2 cellular contexts compared by ENCODE assay signal in the genomic region with DNA sequence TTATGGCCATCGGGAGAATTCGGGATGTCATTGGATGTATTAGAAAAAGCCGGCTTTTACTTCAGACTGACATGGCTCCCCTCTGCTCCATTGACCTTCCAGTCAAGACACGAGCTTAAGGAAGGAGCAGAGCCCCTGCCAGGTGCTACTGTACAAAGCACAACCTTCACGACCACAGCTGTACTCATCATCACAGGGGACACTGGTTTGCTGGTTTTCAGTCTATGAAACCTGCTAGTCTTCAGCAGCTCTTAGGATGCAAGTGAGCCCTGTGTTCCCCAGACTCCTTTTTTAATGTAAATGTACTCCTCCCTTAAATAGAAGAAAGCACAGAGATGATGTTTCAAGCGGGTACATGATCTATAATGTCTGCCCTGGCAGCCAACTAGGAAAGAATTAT.
TF ChIP-seq lines count a peak whose summit lies in the region.

No MANE protein-coding gene starts in this region.

TF ChIP-seq in GM23338, 12 proteins besides CTCF, POLR2A, EP300 and RAD21:
- TF ChIP-seq CREB1 (CRISPR knock-in tag; IDR thresholded peaks at IDR 0.05; ENCODE audit: low read depth) (no peak), EZH2 (IDR thresholded peaks at IDR 0.05; ENCODE audit: low read depth, unreplicated experiment) (no peak), JUNB (IDR thresholded peaks at IDR 0.05; ENCODE audit: unreplicated experiment) (no peak), STAT1 (IDR thresholded peaks at IDR 0.05; ENCODE audit: unreplicated experiment) (no peak)
- TF ChIP-seq, protein P1, sequence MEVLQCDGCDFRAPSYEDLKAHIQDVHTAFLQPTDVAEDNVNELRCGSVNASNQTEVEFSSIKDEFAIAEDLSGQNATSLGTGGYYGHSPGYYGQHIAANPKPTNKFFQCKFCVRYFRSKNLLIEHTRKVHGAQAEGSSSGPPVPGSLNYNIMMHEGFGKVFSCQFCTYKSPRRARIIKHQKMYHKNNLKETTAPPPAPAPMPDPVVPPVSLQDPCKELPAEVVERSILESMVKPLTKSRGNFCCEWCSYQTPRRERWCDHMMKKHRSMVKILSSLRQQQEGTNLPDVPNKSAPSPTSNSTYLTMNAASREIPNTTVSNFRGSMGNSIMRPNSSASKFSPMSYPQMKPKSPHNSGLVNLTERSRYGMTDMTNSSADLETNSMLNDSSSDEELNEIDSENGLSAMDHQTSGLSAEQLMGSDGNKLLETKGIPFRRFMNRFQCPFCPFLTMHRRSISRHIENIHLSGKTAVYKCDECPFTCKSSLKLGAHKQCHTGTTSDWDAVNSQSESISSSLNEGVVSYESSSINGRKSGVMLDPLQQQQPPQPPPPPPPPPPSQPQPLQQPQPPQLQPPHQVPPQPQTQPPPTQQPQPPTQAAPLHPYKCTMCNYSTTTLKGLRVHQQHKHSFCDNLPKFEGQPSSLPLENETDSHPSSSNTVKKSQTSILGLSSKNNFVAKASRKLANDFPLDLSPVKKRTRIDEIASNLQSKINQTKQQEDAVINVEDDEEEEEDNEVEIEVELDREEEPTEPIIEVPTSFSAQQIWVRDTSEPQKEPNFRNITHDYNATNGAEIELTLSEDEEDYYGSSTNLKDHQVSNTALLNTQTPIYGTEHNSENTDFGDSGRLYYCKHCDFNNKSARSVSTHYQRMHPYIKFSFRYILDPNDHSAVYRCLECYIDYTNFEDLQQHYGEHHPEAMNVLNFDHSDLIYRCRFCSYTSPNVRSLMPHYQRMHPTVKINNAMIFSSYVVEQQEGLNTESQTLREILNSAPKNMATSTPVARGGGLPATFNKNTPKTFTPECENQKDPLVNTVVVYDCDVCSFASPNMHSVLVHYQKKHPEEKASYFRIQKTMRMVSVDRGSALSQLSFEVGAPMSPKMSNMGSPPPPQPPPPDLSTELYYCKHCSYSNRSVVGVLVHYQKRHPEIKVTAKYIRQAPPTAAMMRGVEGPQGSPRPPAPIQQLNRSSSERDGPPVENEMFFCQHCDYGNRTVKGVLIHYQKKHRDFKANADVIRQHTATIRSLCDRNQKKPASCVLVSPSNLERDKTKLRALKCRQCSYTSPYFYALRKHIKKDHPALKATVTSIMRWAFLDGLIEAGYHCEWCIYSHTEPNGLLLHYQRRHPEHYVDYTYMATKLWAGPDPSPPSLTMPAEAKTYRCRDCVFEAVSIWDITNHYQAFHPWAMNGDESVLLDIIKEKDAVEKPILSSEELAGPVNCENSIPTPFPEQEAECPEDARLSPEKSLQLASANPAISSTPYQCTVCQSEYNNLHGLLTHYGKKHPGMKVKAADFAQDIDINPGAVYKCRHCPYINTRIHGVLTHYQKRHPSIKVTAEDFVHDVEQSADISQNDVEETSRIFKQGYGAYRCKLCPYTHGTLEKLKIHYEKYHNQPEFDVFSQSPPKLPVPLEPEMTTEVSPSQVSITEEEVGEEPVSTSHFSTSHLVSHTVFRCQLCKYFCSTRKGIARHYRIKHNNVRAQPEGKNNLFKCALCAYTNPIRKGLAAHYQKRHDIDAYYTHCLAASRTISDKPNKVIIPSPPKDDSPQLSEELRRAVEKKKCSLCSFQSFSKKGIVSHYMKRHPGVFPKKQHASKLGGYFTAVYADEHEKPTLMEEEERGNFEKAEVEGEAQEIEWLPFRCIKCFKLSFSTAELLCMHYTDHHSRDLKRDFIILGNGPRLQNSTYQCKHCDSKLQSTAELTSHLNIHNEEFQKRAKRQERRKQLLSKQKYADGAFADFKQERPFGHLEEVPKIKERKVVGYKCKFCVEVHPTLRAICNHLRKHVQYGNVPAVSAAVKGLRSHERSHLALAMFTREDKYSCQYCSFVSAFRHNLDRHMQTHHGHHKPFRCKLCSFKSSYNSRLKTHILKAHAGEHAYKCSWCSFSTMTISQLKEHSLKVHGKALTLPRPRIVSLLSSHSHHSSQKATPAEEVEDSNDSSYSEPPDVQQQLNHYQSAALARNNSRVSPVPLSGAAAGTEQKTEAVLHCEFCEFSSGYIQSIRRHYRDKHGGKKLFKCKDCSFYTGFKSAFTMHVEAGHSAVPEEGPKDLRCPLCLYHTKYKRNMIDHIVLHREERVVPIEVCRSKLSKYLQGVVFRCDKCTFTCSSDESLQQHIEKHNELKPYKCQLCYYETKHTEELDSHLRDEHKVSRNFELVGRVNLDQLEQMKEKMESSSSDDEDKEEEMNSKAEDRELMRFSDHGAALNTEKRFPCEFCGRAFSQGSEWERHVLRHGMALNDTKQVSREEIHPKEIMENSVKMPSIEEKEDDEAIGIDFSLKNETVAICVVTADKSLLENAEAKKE (CRISPR knock-in tag; IDR thresholded peaks at IDR 0.05) = no peak

TF ChIP-seq in K562, 482 proteins besides CTCF, POLR2A, EP300 and RAD21:
- TF ChIP-seq NFRKB (IDR thresholded peaks at IDR 0.05; ENCODE audit: low read depth) (no peak), SLC30A9 (CRISPR knock-in tag; IDR thresholded peaks at IDR 0.05) (no peak), FOXK1 (CRISPR knock-in tag; IDR thresholded peaks at IDR 0.05; ENCODE audit: borderline replicate concordance) (no peak), HOXB6 (CRISPR knock-in tag; IDR thresholded peaks at IDR 0.05; ENCODE audit: borderline replicate concordance) (no peak), PRMT5 (CRISPR knock-in tag; IDR thresholded peaks at IDR 0.05) (no peak), PYGO2 (tag; IDR thresholded peaks at IDR 0.05) (no peak), ESRRA (IDR thresholded peaks at IDR 0.05; ENCODE audit: borderline replicate concordance, low read depth) (no peak), ZNF507 (tag; conservative IDR thresholded peaks at IDR 0.05) (no peak), ZNF23 (CRISPR knock-in tag; IDR thresholded peaks at IDR 0.05) (no peak), PHTF2 (CRISPR knock-in tag; IDR thresholded peaks at IDR 0.05) (no peak), JUN (IDR thresholded peaks at IDR 0.05; ENCODE audit: borderline replicate concordance, low read depth, low read length) (no peak), JUN (CRISPR knock-in tag; IDR thresholded peaks at IDR 0.05; ENCODE audit: borderline replicate concordance) (no peak), GTF2A2 (tag; IDR thresholded peaks at IDR 0.05) (no peak)
- TF ChIP-seq, protein P2, sequence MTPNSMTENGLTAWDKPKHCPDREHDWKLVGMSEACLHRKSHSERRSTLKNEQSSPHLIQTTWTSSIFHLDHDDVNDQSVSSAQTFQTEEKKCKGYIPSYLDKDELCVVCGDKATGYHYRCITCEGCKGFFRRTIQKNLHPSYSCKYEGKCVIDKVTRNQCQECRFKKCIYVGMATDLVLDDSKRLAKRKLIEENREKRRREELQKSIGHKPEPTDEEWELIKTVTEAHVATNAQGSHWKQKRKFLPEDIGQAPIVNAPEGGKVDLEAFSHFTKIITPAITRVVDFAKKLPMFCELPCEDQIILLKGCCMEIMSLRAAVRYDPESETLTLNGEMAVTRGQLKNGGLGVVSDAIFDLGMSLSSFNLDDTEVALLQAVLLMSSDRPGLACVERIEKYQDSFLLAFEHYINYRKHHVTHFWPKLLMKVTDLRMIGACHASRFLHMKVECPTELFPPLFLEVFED (CRISPR knock-in tag; conservative IDR thresholded peaks at IDR 0.05) = no peak
- TF ChIP-seq, protein P3, sequence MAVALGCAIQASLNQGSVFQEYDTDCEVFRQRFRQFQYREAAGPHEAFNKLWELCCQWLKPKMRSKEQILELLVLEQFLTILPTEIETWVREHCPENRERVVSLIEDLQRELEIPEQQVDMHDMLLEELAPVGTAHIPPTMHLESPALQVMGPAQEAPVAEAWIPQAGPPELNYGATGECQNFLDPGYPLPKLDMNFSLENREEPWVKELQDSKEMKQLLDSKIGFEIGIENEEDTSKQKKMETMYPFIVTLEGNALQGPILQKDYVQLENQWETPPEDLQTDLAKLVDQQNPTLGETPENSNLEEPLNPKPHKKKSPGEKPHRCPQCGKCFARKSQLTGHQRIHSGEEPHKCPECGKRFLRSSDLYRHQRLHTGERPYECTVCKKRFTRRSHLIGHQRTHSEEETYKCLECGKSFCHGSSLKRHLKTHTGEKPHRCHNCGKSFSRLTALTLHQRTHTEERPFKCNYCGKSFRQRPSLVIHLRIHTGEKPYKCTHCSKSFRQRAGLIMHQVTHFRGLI (CRISPR knock-in tag; IDR thresholded peaks at IDR 0.05) = no peak
- TF ChIP-seq, protein P4, sequence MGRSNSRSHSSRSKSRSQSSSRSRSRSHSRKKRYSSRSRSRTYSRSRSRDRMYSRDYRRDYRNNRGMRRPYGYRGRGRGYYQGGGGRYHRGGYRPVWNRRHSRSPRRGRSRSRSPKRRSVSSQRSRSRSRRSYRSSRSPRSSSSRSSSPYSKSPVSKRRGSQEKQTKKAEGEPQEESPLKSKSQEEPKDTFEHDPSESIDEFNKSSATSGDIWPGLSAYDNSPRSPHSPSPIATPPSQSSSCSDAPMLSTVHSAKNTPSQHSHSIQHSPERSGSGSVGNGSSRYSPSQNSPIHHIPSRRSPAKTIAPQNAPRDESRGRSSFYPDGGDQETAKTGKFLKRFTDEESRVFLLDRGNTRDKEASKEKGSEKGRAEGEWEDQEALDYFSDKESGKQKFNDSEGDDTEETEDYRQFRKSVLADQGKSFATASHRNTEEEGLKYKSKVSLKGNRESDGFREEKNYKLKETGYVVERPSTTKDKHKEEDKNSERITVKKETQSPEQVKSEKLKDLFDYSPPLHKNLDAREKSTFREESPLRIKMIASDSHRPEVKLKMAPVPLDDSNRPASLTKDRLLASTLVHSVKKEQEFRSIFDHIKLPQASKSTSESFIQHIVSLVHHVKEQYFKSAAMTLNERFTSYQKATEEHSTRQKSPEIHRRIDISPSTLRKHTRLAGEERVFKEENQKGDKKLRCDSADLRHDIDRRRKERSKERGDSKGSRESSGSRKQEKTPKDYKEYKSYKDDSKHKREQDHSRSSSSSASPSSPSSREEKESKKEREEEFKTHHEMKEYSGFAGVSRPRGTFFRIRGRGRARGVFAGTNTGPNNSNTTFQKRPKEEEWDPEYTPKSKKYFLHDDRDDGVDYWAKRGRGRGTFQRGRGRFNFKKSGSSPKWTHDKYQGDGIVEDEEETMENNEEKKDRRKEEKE (IDR thresholded peaks at IDR 0.05; ENCODE audit: borderline replicate concordance in 1 of 2, control insufficient read depth in 1 of 2, low read depth in 2 of 2, low read length in 1 of 2) = no peak
- TF ChIP-seq, protein P5, sequence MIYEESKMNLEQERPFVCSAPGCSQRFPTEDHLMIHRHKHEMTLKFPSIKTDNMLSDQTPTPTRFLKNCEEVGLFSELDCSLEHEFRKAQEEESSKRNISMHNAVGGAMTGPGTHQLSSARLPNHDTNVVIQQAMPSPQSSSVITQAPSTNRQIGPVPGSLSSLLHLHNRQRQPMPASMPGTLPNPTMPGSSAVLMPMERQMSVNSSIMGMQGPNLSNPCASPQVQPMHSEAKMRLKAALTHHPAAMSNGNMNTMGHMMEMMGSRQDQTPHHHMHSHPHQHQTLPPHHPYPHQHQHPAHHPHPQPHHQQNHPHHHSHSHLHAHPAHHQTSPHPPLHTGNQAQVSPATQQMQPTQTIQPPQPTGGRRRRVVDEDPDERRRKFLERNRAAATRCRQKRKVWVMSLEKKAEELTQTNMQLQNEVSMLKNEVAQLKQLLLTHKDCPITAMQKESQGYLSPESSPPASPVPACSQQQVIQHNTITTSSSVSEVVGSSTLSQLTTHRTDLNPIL (CRISPR knock-in tag; IDR thresholded peaks at IDR 0.05) = no peak
